Comparison of ENCODE assay signal across 18 cellular contexts in the genomic region with DNA sequence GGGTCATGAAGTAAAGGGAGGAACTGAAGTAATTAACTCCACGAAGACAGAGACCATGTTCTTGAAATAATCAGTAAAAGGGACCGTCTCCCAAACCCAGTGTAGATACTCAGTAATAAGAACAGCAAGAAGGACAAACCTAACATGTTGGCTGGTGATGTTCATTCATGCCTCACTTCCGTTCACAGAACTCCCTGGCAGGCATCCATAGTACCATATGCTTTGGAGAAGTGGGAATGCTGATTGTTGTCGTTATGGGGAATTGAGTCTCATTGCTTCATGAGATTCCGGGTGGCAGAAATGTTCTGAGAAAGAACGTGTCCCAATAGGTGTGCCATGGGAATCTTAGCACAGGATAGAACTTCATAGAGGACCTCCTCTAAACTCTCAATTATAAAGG.
"Had no signal": no experiment of that assay in that cellular context is flagged by ENCODE, and none has a peak within 500 bp of the region (broad histone marks: within the 10 kb centered on the region; RNA-seq: fewer than 3 reads in every experiment).

No MANE protein-coding gene starts in this region.

- H3K9me3 ChIP-seq: left lung, ovary, right lobe of liver, suprapubic skin had no signal

- H3K27ac Mint-ChIP-seq: activated naive CD8-positive, alpha-beta T cell treated with anti-CD3 and anti-CD28 coated beads for 36 hours; effector memory CD8-positive, alpha-beta T cell; naive B cell; type B pancreatic cell had no signal

- H3K4me3 Mint-ChIP-seq: activated naive CD8-positive, alpha-beta T cell treated with anti-CD3 and anti-CD28 coated beads for 36 hours; brain; effector memory CD8-positive, alpha-beta T cell; naive B cell; type B pancreatic cell had no signal

- ATAC-seq: activated CD4-positive, CD25-positive, alpha-beta regulatory T cell treated with anti-CD3 and anti-CD28 coated beads, Interleukin-2, amount 50 U/mL, for 24 hours; effector memory CD8-positive, alpha-beta T cell; left lung; right lobe of liver; stimulated activated naive CD8-positive, alpha-beta T cell treated with anti-CD3 and anti-CD28 coated beads, Interleukin-15, Interleukin-2, amounts not matched to agents 100 U/mL and 50 U/mL, for 24 hours had no signal

- H3K4me3 ChIP-seq: left lung, ovary, right lobe of liver, smooth muscle cell, suprapubic skin had no signal

- H3K36me3 Mint-ChIP-seq: activated naive CD8-positive, alpha-beta T cell treated with anti-CD3 and anti-CD28 coated beads for 36 hours; brain; naive B cell; type B pancreatic cell had no signal

- DNase-seq: activated CD4-positive, alpha-beta T cell treated with anti-CD3 and anti-CD28 coated beads, Interleukin-2, amount 50 U/mL, for 1 hour; activated CD8-positive, alpha-beta memory T cell treated with anti-CD3 and anti-CD28 coated beads for 24 hours; activated naive CD8-positive, alpha-beta T cell treated with anti-CD3 and anti-CD28 coated beads for 36 hours; amygdala; dermis blood vessel endothelial cell; effector memory CD8-positive, alpha-beta T cell; islet precursor cell; left lung; naive B cell; ovary; right lobe of liver; stimulated activated naive CD8-positive, alpha-beta T cell treated with anti-CD3 and anti-CD28 coated beads, Interleukin-15, Interleukin-2, amounts not matched to agents 100 U/mL and 50 U/mL, for 24 hours had no signal

- H3K9me3 Mint-ChIP-seq: activated naive CD8-positive, alpha-beta T cell treated with anti-CD3 and anti-CD28 coated beads for 36 hours; effector memory CD8-positive, alpha-beta T cell; type B pancreatic cell had no signal

- H3K4me1 Mint-ChIP-seq: activated naive CD8-positive, alpha-beta T cell treated with anti-CD3 and anti-CD28 coated beads for 36 hours; naive B cell had no signal

- H3K27me3 ChIP-seq: left lung, ovary, right lobe of liver, suprapubic skin had no signal

- H3K27ac ChIP-seq: epithelial cell of prostate, left lung, ovary, right lobe of liver, suprapubic skin had no signal

- H3K36me3 ChIP-seq: left lung, ovary, right lobe of liver, suprapubic skin had no signal

- H3K4me1 ChIP-seq: left lung, suprapubic skin had no signal
